ENCODE assay signal across 20 cellular contexts in the genomic region with DNA sequence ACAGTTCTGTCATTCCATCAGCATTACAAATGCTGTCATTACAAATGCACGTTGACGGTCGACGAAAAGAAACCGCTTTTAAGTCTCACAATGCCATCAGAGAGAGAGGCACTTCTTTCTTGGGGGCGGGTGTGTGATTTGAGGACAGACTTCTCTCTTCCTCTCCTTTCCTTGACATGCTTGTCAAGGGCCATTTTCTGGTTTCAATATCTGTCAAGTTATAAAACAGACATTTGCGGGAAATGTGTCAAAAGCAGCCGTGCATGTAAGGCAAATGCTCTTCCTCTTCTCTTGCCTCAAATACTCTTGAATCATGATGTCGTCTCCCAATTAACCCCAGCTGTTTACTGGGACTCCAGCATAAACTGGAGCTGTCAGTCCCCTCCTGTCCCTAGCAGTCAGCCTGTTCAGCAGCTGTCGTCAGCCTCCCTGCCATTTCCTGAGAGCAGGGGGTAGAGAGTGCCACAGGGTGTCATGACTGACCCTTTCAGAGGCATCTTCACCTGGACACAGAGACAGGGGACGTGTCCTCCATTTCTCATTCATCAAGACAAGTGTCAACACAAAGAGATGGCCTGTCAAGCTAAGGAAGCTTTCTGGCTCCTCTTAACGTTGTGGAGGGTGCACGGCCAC.
A peak's percentile ranks its signal among the peaks of the same experiment; 100 is the strongest.
DNase-seq lines count a peak whose midpoint lies in the region; ATAC-seq and TF ChIP-seq lines count a peak whose summit lies in the region.
"Had no signal": no experiment of that assay in that cellular context is flagged by ENCODE, and none has a peak within 500 bp of the region (broad histone marks: within the 10 kb centered on the region; RNA-seq: fewer than 3 reads in every experiment).

No MANE protein-coding gene starts in this region.

- no peaks in the 10 kb centered on the region for H3K4me1 ChIP-seq in gastrocnemius medialis
- H3K4me1 ChIP-seq: breast epithelium had no signal

- no peaks in the 10 kb centered on the region for H3K36me3 Mint-ChIP-seq in nephron progenitor cell (ENCODE audit: low read depth)
- H3K36me3 Mint-ChIP-seq in natural killer cell treated with Interleukin-12 subunit alpha and Interleukin-12 subunit beta and Interleukin-15 and Interleukin-18, amount 100 ng/mL, for 72 hours: no peaks in the 10 kb centered on the region
- H3K36me3 Mint-ChIP-seq: activated naive CD8-positive, alpha-beta T cell treated with anti-CD3 and anti-CD28 coated beads for 36 hours; WTC11 had no signal

- intact Hi-C loops in gastrocnemius medialis (cut with DNase I; ENCODE audit: low total_unique reads): no loop called here

- ATAC-seq in GM18505 (IDR thresholded peaks at IDR 0.05; ENCODE audit: unreplicated experiment): peak; percentile 73
- peak; percentile 68 for ATAC-seq in GM21381 (IDR thresholded peaks at IDR 0.05; ENCODE audit: unreplicated experiment)
- peak; percentile 53 for ATAC-seq in HG02973 (IDR thresholded peaks at IDR 0.05; ENCODE audit: unreplicated experiment)
- no peak for ATAC-seq in natural killer cell treated with Interleukin-12 subunit alpha and Interleukin-12 subunit beta and Interleukin-15 and Interleukin-18, amount 100 ng/mL, for 72 hours
- no peak for ATAC-seq in gastrocnemius medialis
- ATAC-seq: left ventricle myocardium superior, WTC11 had no signal

- DNase-seq in nephron progenitor cell: no peak
- DNase-seq in T-helper 1 cell: no peak
- no peak for DNase-seq in natural killer cell treated with Interleukin-12 subunit alpha and Interleukin-12 subunit beta and Interleukin-15 and Interleukin-18, amount 100 ng/mL, for 72 hours (ENCODE audit: low spot score)
- no peak for DNase-seq in gastrocnemius medialis
- DNase-seq in A172 (ENCODE audit: low spot score): no peak
- DNase-seq: activated naive CD8-positive, alpha-beta T cell treated with anti-CD3 and anti-CD28 coated beads for 36 hours; KG1; left ventricle myocardium superior; NCI-H1105; NCI-H226; Right ventricle myocardium superior had no signal

- no peaks in the 10 kb centered on the region for H3K9me3 Mint-ChIP-seq in nephron progenitor cell
- no peaks in the 10 kb centered on the region for H3K9me3 Mint-ChIP-seq in natural killer cell treated with Interleukin-12 subunit alpha and Interleukin-12 subunit beta and Interleukin-15 and Interleukin-18, amount 100 ng/mL, for 72 hours
- H3K9me3 Mint-ChIP-seq: activated naive CD8-positive, alpha-beta T cell treated with anti-CD3 and anti-CD28 coated beads for 36 hours; T-helper 1 cell treated with Interleukin-12 subunit alpha and Interleukin-12 subunit beta and Interleukin-4 antibody, amounts not matched to agents 30 μg/mL and 1 μg/mL, for 36 hours; WTC11 had no signal

- peaks cover 8% of the 10 kb centered on the region for H3K27me3 Mint-ChIP-seq in nephron progenitor cell (ENCODE audit: low read depth, poor library complexity)
- H3K27me3 Mint-ChIP-seq in natural killer cell treated with Interleukin-12 subunit alpha and Interleukin-12 subunit beta and Interleukin-15 and Interleukin-18, amount 100 ng/mL, for 72 hours: peaks cover 11 to 12% of the 10 kb centered on the region in 2 donors

- TF ChIP-seq CTCF in nephron progenitor cell (IDR thresholded peaks at IDR 0.05): no peak
- TF ChIP-seq CTCF in gastrocnemius medialis (IDR thresholded peaks at IDR 0.05 in 4 of 5, conservative IDR thresholded peaks at IDR 0.05 in 1 of 5): no peak

- H3K4me3 Mint-ChIP-seq in nephron progenitor cell: peak overlapping the region; percentile 41
- H3K4me3 Mint-ChIP-seq in natural killer cell treated with Interleukin-12 subunit alpha and Interleukin-12 subunit beta and Interleukin-15 and Interleukin-18, amount 100 ng/mL, for 72 hours: no peak overlapping the region
- H3K4me3 Mint-ChIP-seq: activated naive CD8-positive, alpha-beta T cell treated with anti-CD3 and anti-CD28 coated beads for 36 hours; T-helper 1 cell treated with Interleukin-12 subunit alpha and Interleukin-12 subunit beta and Interleukin-4 antibody, amounts not matched to agents 30 μg/mL and 1 μg/mL, for 36 hours; WTC11 had no signal

- in situ Hi-C loops in gastrocnemius medialis (cut with MboI; ENCODE audit: low sequenced_read_pairs in 4 of 4): no loop called here

- no peak overlapping the region for H3K27ac ChIP-seq in gastrocnemius medialis
- H3K27ac ChIP-seq: breast epithelium, epithelial cell of prostate, skin epidermis, thoracic aorta had no signal

- no peaks in the 10 kb centered on the region for H3K36me3 ChIP-seq in gastrocnemius medialis
- H3K36me3 ChIP-seq: breast epithelium, thoracic aorta had no signal

- H3K27me3 ChIP-seq in gastrocnemius medialis: no peaks in the 10 kb centered on the region
- H3K27me3 ChIP-seq: breast epithelium had no signal

- H3K4me3 ChIP-seq in gastrocnemius medialis: no peak overlapping the region
- H3K4me3 ChIP-seq: breast epithelium, skin epidermis, thoracic aorta had no signal

- no peak overlapping the region for H3K27ac Mint-ChIP-seq in nephron progenitor cell
- no peak overlapping the region for H3K27ac Mint-ChIP-seq in natural killer cell treated with Interleukin-12 subunit alpha and Interleukin-12 subunit beta and Interleukin-15 and Interleukin-18, amount 100 ng/mL, for 72 hours
- H3K27ac Mint-ChIP-seq: activated naive CD8-positive, alpha-beta T cell treated with anti-CD3 and anti-CD28 coated beads for 36 hours; T-helper 1 cell treated with Interleukin-12 subunit alpha and Interleukin-12 subunit beta and Interleukin-4 antibody, amounts not matched to agents 30 μg/mL and 1 μg/mL, for 36 hours; WTC11 had no signal

- no peaks in the 10 kb centered on the region for H3K9me3 ChIP-seq in gastrocnemius medialis
- H3K9me3 ChIP-seq: breast epithelium, thoracic aorta had no signal

- H3K4me1 Mint-ChIP-seq in nephron progenitor cell: peaks cover 20% of the 10 kb centered on the region
- H3K4me1 Mint-ChIP-seq in natural killer cell treated with Interleukin-12 subunit alpha and Interleukin-12 subunit beta and Interleukin-15 and Interleukin-18, amount 100 ng/mL, for 72 hours (ENCODE audit: low read depth in 2 of 2): no peaks in the 10 kb centered on the region
- H3K4me1 Mint-ChIP-seq: activated naive CD8-positive, alpha-beta T cell treated with anti-CD3 and anti-CD28 coated beads for 36 hours had no signal

- no peak for TF ChIP-seq POLR2A in GM18505 (IDR thresholded peaks at IDR 0.05; ENCODE audit: borderline replicate concordance, extremely low read depth, insufficient read depth, insufficient read length)
- TF ChIP-seq POLR2A in gastrocnemius medialis (IDR thresholded peaks at IDR 0.05): no peak

Comparison
In these comparisons a context has a peak if more than half of its experiments do, and no peak if none do; other contexts are left out.
1. ATAC-seq: peak in GM18505 (single experiment), GM21381 (single experiment) and HG02973 (single experiment); none in natural killer cell treated with Interleukin-12 subunit alpha and Interleukin-12 subunit beta and Interleukin-15 and Interleukin-18, amount 100 ng/mL, for 72 hours (0 of 2) and gastrocnemius medialis (0 of 2).